ENCODE assay signal across 8 cellular contexts in the genomic region with DNA sequence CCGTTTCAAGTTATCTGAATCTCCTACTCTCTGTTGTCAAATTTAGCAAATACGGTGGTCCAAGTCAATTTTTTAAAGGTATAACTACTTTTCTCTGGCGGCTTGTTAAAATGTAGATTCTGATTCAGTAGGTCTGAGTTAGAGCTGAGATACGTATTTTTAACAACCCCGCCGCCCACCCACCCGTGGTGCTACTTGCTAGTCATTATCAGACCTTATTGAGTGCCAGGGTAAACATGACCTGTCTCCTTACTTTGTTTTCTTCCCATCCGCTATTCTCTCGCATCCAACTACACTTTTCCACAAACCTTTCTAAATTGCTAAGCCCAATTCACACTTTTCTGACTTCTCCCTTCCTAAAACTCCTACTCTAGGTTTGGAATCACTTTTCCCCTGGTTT. TPM values are rescaled to one million over a fixed set of nuclear protein-coding genes. Genes with fewer than 3 reads are reported as not detected.
DNase-seq lines count a peak whose midpoint lies in the region; ATAC-seq and TF ChIP-seq lines count a peak whose summit lies in the region.

No MANE protein-coding gene starts in this region.

- under 1% methylated on average over 9 of the region's 9 CpGs for WGBS in SK-N-SH (ENCODE audit: low lambda C conversion rate)
- WGBS in iPS DF 6.9 (ENCODE audit: insufficient coverage, insufficient read length) = 100% methylated on average over 2 of the region's 9 CpGs

- DNase-seq in SK-N-SH (no peak), iPS DF 6.9 (ENCODE audit: low read depth, low spot score) (no peak), NOMO-1 treated with DMSO at 0.1 percent for 48 hours (lab: John Stamatoyannopoulos, UW; ENCODE audit: unreplicated experiment) (no peak)
- peak; percentile 64 for DNase-seq in activated CD8-positive, alpha-beta memory T cell treated with anti-CD3 and anti-CD28 coated beads, Interleukin-2, amount 50 U/mL, for 48 hours
- peak in 2 of 3 experiments; percentile 22 for DNase-seq in stimulated activated CD4-positive, alpha-beta T cell treated with anti-CD3 and anti-CD28 coated beads, TNF-alpha, amount 100 ng/mL, for 24 hours (ENCODE audit: low read depth in 3 of 3)

- H3K4me1 ChIP-seq in SK-N-SH (ENCODE audit: control insufficient read depth in 1 of 2, insufficient read depth in 2 of 2, low read depth in 1 of 2, low read length in 1 of 2) (peaks cover 0 to 9% of the 10 kb centered on the region in 2 experiments; a peak in 2 of 4 replicates), iPS DF 6.9 (ENCODE audit: control insufficient read depth, insufficient read depth, low read length) (no peaks in the 10 kb centered on the region; the same call in 1 of the 2 replicates)

- peaks cover 43% of the 10 kb centered on the region for H3K79me2 ChIP-seq in SK-N-SH (ENCODE audit: insufficient read depth)

- H3K36me3 ChIP-seq in SK-N-SH (replicated peaks in 1 of 2; ENCODE audit: control insufficient read depth in 1 of 2, insufficient read depth in 2 of 2, low read length in 1 of 2) (peaks cover 4 to 9% of the 10 kb centered on the region in 2 experiments), iPS DF 6.9 (ENCODE audit: control insufficient read depth, insufficient read depth, low read length) (no peaks in the 10 kb centered on the region)

- no peak for TF ChIP-seq RAD21 in SK-N-SH (IDR thresholded peaks at IDR 0.05; ENCODE audit: low read length)

- TF ChIP-seq CTCF in SK-N-SH (IDR thresholded peaks at IDR 0.05) = no peak

- H3K9me3 ChIP-seq in SK-N-SH (no peaks in the 10 kb centered on the region), iPS DF 6.9 (ENCODE audit: control insufficient read depth, insufficient read depth, low read length) (no peaks in the 10 kb centered on the region)

- H3K9me2 ChIP-seq in SK-N-SH = no peaks in the 10 kb centered on the region

- H3K27ac ChIP-seq in SK-N-SH (ENCODE audit: low read depth in 2 of 2, low read length in 1 of 2) (peak overlapping the region; percentile 99), iPS DF 6.9 (ENCODE audit: low read length) (no peak overlapping the region)

- peaks cover 8% of the 10 kb centered on the region; the same call in 1 of the 2 replicates for H4K20me1 ChIP-seq in SK-N-SH (ENCODE audit: insufficient read depth)

- peak overlapping the region; percentile 89 for H2AFZ ChIP-seq in SK-N-SH (ENCODE audit: low read depth)

- POLR2A ChIA-PET in SK-N-SH (lab: Yijun Ruan, JAX) = interaction anchor here (0.6 to 2.3 kb wide), 4 partner anchors 8 to 1180 kb away, joined by 3 to 12 read pairs (median 5); a partner anchor contains a TSS

- CTCF ChIA-PET in SK-N-SH (lab: Yijun Ruan, JAX) = interaction anchor here (0.7 to 1.3 kb wide), 2 partner anchors 13 to 56 kb away, joined by 3 to 5 read pairs; a partner anchor contains a TSS

- peaks cover 6% of the 10 kb centered on the region for H3F3A ChIP-seq in SK-N-SH (replicated peaks; ENCODE audit: insufficient read depth)

- ATAC-seq in SK-N-SH treated with all-trans-retinoic acid at 6 μM for 48 hours = no peak
- ATAC-seq in GM21825 (IDR thresholded peaks at IDR 0.05; ENCODE audit: unreplicated experiment) = no peak
- no peak for ATAC-seq in HG03460 (IDR thresholded peaks at IDR 0.05; ENCODE audit: unreplicated experiment)

- H3K9ac ChIP-seq in SK-N-SH = peak overlapping the region; percentile 94

- no peak for TF ChIP-seq EP300 in SK-N-SH (IDR thresholded peaks at IDR 0.05; ENCODE audit: borderline replicate concordance in 1 of 2, low read depth in 1 of 2, low read length in 1 of 2)

- H3K4me2 ChIP-seq in SK-N-SH = peak overlapping the region; percentile 82

- H3K27me3 ChIP-seq in SK-N-SH (ENCODE audit: insufficient read depth) (no peaks in the 10 kb centered on the region), iPS DF 6.9 (ENCODE audit: control insufficient read depth, insufficient read depth, low read length) (no peaks in the 10 kb centered on the region)

- H3K4me3 ChIP-seq in SK-N-SH (ENCODE audit: low read depth in 2 of 2, low read length in 1 of 2) (peak overlapping the region; percentile 91 to 97), iPS DF 6.9 (ENCODE audit: low read length) (peak overlapping the region; percentile 91; the same call in 1 of the 2 replicates)

TF ChIP-seq in SK-N-SH, 30 proteins besides CTCF, POLR2A, EP300 and RAD21 (continues in another document):
- TF ChIP-seq TCF12 (IDR thresholded peaks at IDR 0.05) (no peak), RCOR1 (IDR thresholded peaks at IDR 0.05; ENCODE audit: low read length) (no peak)
- TF ChIP-seq, protein P1, sequence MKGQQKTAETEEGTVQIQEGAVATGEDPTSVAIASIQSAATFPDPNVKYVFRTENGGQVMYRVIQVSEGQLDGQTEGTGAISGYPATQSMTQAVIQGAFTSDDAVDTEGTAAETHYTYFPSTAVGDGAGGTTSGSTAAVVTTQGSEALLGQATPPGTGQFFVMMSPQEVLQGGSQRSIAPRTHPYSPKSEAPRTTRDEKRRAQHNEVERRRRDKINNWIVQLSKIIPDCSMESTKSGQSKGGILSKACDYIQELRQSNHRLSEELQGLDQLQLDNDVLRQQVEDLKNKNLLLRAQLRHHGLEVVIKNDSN (IDR thresholded peaks at IDR 0.05; ENCODE audit: borderline replicate concordance, low read depth) = no peak
- TF ChIP-seq, protein P2, sequence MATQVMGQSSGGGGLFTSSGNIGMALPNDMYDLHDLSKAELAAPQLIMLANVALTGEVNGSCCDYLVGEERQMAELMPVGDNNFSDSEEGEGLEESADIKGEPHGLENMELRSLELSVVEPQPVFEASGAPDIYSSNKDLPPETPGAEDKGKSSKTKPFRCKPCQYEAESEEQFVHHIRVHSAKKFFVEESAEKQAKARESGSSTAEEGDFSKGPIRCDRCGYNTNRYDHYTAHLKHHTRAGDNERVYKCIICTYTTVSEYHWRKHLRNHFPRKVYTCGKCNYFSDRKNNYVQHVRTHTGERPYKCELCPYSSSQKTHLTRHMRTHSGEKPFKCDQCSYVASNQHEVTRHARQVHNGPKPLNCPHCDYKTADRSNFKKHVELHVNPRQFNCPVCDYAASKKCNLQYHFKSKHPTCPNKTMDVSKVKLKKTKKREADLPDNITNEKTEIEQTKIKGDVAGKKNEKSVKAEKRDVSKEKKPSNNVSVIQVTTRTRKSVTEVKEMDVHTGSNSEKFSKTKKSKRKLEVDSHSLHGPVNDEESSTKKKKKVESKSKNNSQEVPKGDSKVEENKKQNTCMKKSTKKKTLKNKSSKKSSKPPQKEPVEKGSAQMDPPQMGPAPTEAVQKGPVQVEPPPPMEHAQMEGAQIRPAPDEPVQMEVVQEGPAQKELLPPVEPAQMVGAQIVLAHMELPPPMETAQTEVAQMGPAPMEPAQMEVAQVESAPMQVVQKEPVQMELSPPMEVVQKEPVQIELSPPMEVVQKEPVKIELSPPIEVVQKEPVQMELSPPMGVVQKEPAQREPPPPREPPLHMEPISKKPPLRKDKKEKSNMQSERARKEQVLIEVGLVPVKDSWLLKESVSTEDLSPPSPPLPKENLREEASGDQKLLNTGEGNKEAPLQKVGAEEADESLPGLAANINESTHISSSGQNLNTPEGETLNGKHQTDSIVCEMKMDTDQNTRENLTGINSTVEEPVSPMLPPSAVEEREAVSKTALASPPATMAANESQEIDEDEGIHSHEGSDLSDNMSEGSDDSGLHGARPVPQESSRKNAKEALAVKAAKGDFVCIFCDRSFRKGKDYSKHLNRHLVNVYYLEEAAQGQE (IDR thresholded peaks at IDR 0.05; ENCODE audit: low read depth, low read length) = no peak

TF ChIP-seq in SK-N-SH treated with all-trans-retinoic acid at 6 μM for 48 hours, 23 proteins besides CTCF, POLR2A, EP300 and RAD21 (continues in another document):
- TF ChIP-seq, protein P3, sequence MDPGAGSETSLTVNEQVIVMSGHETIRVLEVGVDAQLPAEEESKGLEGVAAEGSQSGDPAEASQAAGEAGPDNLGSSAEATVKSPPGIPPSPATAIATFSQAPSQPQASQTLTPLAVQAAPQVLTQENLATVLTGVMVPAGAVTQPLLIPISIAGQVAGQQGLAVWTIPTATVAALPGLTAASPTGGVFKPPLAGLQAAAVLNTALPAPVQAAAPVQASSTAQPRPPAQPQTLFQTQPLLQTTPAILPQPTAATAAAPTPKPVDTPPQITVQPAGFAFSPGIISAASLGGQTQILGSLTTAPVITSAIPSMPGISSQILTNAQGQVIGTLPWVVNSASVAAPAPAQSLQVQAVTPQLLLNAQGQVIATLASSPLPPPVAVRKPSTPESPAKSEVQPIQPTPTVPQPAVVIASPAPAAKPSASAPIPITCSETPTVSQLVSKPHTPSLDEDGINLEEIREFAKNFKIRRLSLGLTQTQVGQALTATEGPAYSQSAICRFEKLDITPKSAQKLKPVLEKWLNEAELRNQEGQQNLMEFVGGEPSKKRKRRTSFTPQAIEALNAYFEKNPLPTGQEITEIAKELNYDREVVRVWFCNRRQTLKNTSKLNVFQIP (CRISPR knock-in tag; IDR thresholded peaks at IDR 0.05; ENCODE audit: borderline replicate concordance, low read depth) = no peak
- no peak for TF ChIP-seq TCF4 (CRISPR knock-in tag; IDR thresholded peaks at IDR 0.05; ENCODE audit: borderline replicate concordance)
- no peak for TF ChIP-seq RARB (CRISPR knock-in tag; IDR thresholded peaks at IDR 0.05)
- TF ChIP-seq PPARA (CRISPR knock-in tag; IDR thresholded peaks at IDR 0.05; ENCODE audit: borderline replicate concordance) = no peak
- no peak for TF ChIP-seq SNAI2 (CRISPR knock-in tag; IDR thresholded peaks at IDR 0.05)
- TF ChIP-seq, protein P4, sequence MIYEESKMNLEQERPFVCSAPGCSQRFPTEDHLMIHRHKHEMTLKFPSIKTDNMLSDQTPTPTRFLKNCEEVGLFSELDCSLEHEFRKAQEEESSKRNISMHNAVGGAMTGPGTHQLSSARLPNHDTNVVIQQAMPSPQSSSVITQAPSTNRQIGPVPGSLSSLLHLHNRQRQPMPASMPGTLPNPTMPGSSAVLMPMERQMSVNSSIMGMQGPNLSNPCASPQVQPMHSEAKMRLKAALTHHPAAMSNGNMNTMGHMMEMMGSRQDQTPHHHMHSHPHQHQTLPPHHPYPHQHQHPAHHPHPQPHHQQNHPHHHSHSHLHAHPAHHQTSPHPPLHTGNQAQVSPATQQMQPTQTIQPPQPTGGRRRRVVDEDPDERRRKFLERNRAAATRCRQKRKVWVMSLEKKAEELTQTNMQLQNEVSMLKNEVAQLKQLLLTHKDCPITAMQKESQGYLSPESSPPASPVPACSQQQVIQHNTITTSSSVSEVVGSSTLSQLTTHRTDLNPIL (CRISPR knock-in tag; IDR thresholded peaks at IDR 0.05; ENCODE audit: low read depth) = no peak
- TF ChIP-seq GLIS3 (CRISPR knock-in tag; IDR thresholded peaks at IDR 0.05) = no peak

RNA-seq across cellular contexts. Expression of a gene that starts 0.7 kb away (rescaled TPM):
- polyA plus RNA-seq in SK-N-SH (2012; rRNA removed) = 13.4 and 14.0 TPM in 2 replicates
- polyA plus RNA-seq in SK-N-SH (2012; cell fraction: cytosol; rRNA removed) = 18.1 and 20.6 TPM in 2 replicates
- polyA plus RNA-seq in SK-N-SH (2012; cell fraction: nucleus; rRNA removed) = 8.9 and 15.5 TPM in 2 replicates

RNA-seq across cellular contexts. Expression of a gene that starts 8.5 kb away (rescaled TPM):
- 6.3 and 7.3 TPM in 2 replicates for polyA plus RNA-seq in SK-N-SH (2012; rRNA removed)
- polyA plus RNA-seq in SK-N-SH (2012; cell fraction: cytosol; rRNA removed) = 7.9 and 10.9 TPM in 2 replicates
- 4.6 and 7.4 TPM in 2 replicates for polyA plus RNA-seq in SK-N-SH (2012; cell fraction: nucleus; rRNA removed)

RNA-seq across cellular contexts. Expression of a gene that starts 55.1 kb away (rescaled TPM):
- 20.8 and 21.3 TPM in 2 replicates for polyA plus RNA-seq in SK-N-SH (2012; rRNA removed)
- polyA plus RNA-seq in SK-N-SH (2012; cell fraction: cytosol; rRNA removed) = 21.8 and 22.0 TPM in 2 replicates
- 17.9 and 23.6 TPM in 2 replicates for polyA plus RNA-seq in SK-N-SH (2012; cell fraction: nucleus; rRNA removed)

RNA-seq across cellular contexts. Expression of a gene that starts 57.7 kb away (rescaled TPM):
- polyA plus RNA-seq in SK-N-SH (2012; rRNA removed) = not detected in 2 replicates
- not detected in 2 replicates for polyA plus RNA-seq in SK-N-SH (2012; cell fraction: cytosol; rRNA removed)
- not detected in 2 replicates for polyA plus RNA-seq in SK-N-SH (2012; cell fraction: nucleus; rRNA removed)

Comparison
In these comparisons a context has a peak if more than half of its experiments do, and no peak if none do; other contexts are left out.
1. DNase-seq: peak in activated CD8-positive, alpha-beta memory T cell treated with anti-CD3 and anti-CD28 coated beads, Interleukin-2, amount 50 U/mL, for 48 hours (single experiment) and stimulated activated CD4-positive, alpha-beta T cell treated with anti-CD3 and anti-CD28 coated beads, TNF-alpha, amount 100 ng/mL, for 24 hours (2 of 3); none in SK-N-SH (single experiment), iPS DF 6.9 (single experiment) and NOMO-1 treated with DMSO at 0.1 percent for 48 hours (single experiment).